In the genomic region with DNA sequence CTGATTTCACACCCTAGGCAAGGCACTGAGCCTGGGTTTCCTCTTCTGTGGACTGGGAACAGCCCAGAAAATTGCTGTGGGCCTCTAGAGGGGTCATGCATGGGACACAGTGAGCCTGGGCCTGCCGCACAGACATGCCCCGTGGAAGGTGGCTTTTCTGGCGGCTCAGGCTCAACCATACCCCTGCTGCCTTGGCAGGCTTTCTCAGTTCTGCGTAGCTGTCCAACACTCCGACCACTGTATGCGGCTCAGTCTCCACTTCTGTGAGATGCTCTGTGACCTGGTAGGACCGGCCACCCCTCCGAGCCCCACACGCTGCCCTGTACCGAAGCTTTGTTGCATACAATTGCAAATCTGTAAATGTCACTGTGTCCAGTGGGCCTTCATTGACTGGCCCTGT, we compare ENCODE assay signal across 25 cellular contexts.
"Had no signal": no experiment of that assay in that cellular context is flagged by ENCODE, and none has a peak within 500 bp of the region (broad histone marks: within the 10 kb centered on the region; RNA-seq: fewer than 3 reads in every experiment).

No MANE protein-coding gene starts in this region.

- H3K4me3 ChIP-seq: coronary artery, dorsolateral prefrontal cortex, esophagus squamous epithelium, gastrocnemius medialis, heart right ventricle, left lung, lower lobe of right lung, mucosa of descending colon had no signal

- H3K9me3 ChIP-seq: esophagus squamous epithelium, gastrocnemius medialis, heart right ventricle, lower lobe of right lung, mucosa of descending colon had no signal

- H3K27ac Mint-ChIP-seq: mesothelial cell of epicardium had no signal

- H3K36me3 Mint-ChIP-seq: mesothelial cell of epicardium had no signal

- H3K27ac ChIP-seq: coronary artery, dorsolateral prefrontal cortex, epithelial cell of prostate, esophagus squamous epithelium, gastrocnemius medialis, heart right ventricle, left lung, lower lobe of right lung had no signal

- H3K4me3 Mint-ChIP-seq: mesothelial cell of epicardium had no signal

- DNase-seq: dermis blood vessel endothelial cell; dorsolateral prefrontal cortex; effector CD4-positive, alpha-beta T cell; effector memory CD4-positive, alpha-beta T cell; erythroblast; esophagus squamous epithelium; foreskin fibroblast; foreskin melanocyte; gastrocnemius medialis; glutamatergic neuron; heart right ventricle; hypothalamus; left cardiac atrium; left lung; left ventricle myocardium superior; lower lobe of right lung; mesenchymal stem cell; mucosa of descending colon had no signal

- FAIRE-seq: colon, endothelial cell of umbilical vein, keratinocyte had no signal

- H3K9me3 Mint-ChIP-seq: mesothelial cell of epicardium had no signal

- ATAC-seq: esophagus mucosa, gastrocnemius medialis, left cardiac atrium, left lung, left ventricle myocardium superior, mucosa of descending colon had no signal

- H3K4me1 ChIP-seq: esophagus squamous epithelium, left lung, lower lobe of right lung had no signal

- H3K36me3 ChIP-seq: esophagus squamous epithelium, gastrocnemius medialis, heart right ventricle, left lung, lower lobe of right lung had no signal
